ENCODE assay signal across 17 cellular contexts in genomic region chr1:247228133-247228532, GRCh38. TPM values are rescaled to one million over a fixed set of nuclear protein-coding genes. Genes with fewer than 3 reads are reported as not detected.
DNase-seq lines count a peak whose midpoint lies in the region; ATAC-seq and TF ChIP-seq lines count a peak whose summit lies in the region.
"Had no signal": no experiment of that assay in that cellular context is flagged by ENCODE, and none has a peak within 500 bp of the region (broad histone marks: within the 10 kb centered on the region; RNA-seq: fewer than 3 reads in every experiment).

No MANE protein-coding gene starts in this region.

- H4K20me1 ChIP-seq in smooth muscle cell (ENCODE audit: low read depth): no peaks in the 10 kb centered on the region
- H4K20me1 ChIP-seq in PC-3 (ENCODE audit: low read length): no peaks in the 10 kb centered on the region

- H3F3A ChIP-seq in smooth muscle cell (ENCODE audit: low read depth) (no peaks in the 10 kb centered on the region), PC-3 (ENCODE audit: low read length, unreplicated experiment) (no peaks in the 10 kb centered on the region)

- H3K9me3 ChIP-seq in smooth muscle cell (replicated peaks; ENCODE audit: low read depth): no peaks in the 10 kb centered on the region
- peaks cover 13% of the 10 kb centered on the region; the same call in 1 of the 2 replicates for H3K9me3 ChIP-seq in PC-3 (ENCODE audit: low read length)

- 71% methylated on average over 3 of the region's 3 CpGs for WGBS in smooth muscle cell (ENCODE audit: low lambda C conversion rate)

- H3K79me2 ChIP-seq in smooth muscle cell (ENCODE audit: low read depth) (no peaks in the 10 kb centered on the region), PC-3 (ENCODE audit: low read length) (no peaks in the 10 kb centered on the region)

- no peaks in the 10 kb centered on the region for H3K9me2 ChIP-seq in PC-3 (replicated peaks; ENCODE audit: low read length)

- POLR2A ChIA-PET in PC-3 (lab: Charles Lee; ENCODE audit: unreplicated experiment): no interaction called here

- H3K9ac ChIP-seq in smooth muscle cell (ENCODE audit: low read depth): no peak overlapping the region
- no peak overlapping the region for H3K9ac ChIP-seq in PC-3 (ENCODE audit: low read length)

- DNase-seq in NCI-H1092 treated with DMSO at 0.1 percent for 48 hours (lab: John Stamatoyannopoulos, UW) (peak; percentile 9), NCI-H1092 (lab: John Stamatoyannopoulos, UW) (no peak), HT-29 (ENCODE audit: low spot score) (peak; percentile 9), SW480 (ENCODE audit: low spot score) (peak; percentile 3), lung microvascular endothelial cell (ENCODE audit: low read depth in 2 of 2) (peak; percentile 34 to 55), islet precursor cell (no peak), smooth muscle cell (lab: John Stamatoyannopoulos, UW; ENCODE audit: unreplicated experiment) (no peak), PC-3 (no peak)
- DNase-seq: DMS79 treated with DMSO at 0.1 percent for 48 hours; effector CD4-positive, alpha-beta T cell; naive thymus-derived CD4-positive, alpha-beta T cell; NCI-H226; stimulated activated CD4-positive, alpha-beta T cell treated with anti-CD3 and anti-CD28 coated beads, Interleukin-1b, Interleukin-23, amount 100 ng/mL, for 48 hours; stimulated activated CD8-positive, alpha-beta memory T cell treated with anti-CD3 and anti-CD28 coated beads, Interleukin-4, amount 100 ng/mL, for 48 hours had no signal

- intact Hi-C loops in PC-3 (cut with micrococcal nuclease): no loop called here

- CTCF ChIA-PET in PC-3 (lab: Charles Lee): no interaction called here

- TF ChIP-seq CTCF in smooth muscle cell (IDR thresholded peaks at IDR 0.05; ENCODE audit: borderline replicate concordance, insufficient read depth, poor library complexity, severe bottlenecking) (no peak), PC-3 (conservative IDR thresholded peaks at IDR 0.05; ENCODE audit: low read depth, low read length) (no peak; the same call in 1 of the 2 replicates)

- no peaks in the 10 kb centered on the region for H3K27me3 ChIP-seq in smooth muscle cell (ENCODE audit: low read depth)
- H3K27me3 ChIP-seq in PC-3 (ENCODE audit: low read length): no peaks in the 10 kb centered on the region
- H3K27me3 ChIP-seq: tibial nerve had no signal

- H3K4me2 ChIP-seq in smooth muscle cell (no peak overlapping the region), PC-3 (ENCODE audit: low read length) (no peak overlapping the region)

- H3K27ac ChIP-seq in smooth muscle cell (ENCODE audit: low read depth): no peak overlapping the region
- H3K27ac ChIP-seq in PC-3 (ENCODE audit: low read length): no peak overlapping the region
- H3K27ac ChIP-seq: tibial nerve had no signal

- H3K4me1 ChIP-seq in smooth muscle cell (ENCODE audit: low read depth) (no peaks in the 10 kb centered on the region), PC-3 (ENCODE audit: insufficient read depth, low read length) (no peaks in the 10 kb centered on the region)
- H3K4me1 ChIP-seq: tibial nerve had no signal

- no peak for ATAC-seq in PC-3
- ATAC-seq: naive thymus-derived CD4-positive, alpha-beta T cell had no signal

- H3K4me3 ChIP-seq in smooth muscle cell (no peak overlapping the region), PC-3 (ENCODE audit: low read length) (no peak overlapping the region)
- H3K4me3 ChIP-seq: tibial nerve had no signal

- no peak overlapping the region for H2AFZ ChIP-seq in smooth muscle cell (ENCODE audit: low read depth)
- H2AFZ ChIP-seq in PC-3 (ENCODE audit: low read length): no peak overlapping the region

- no peaks in the 10 kb centered on the region for H3K36me3 ChIP-seq in smooth muscle cell (ENCODE audit: low read depth)
- H3K36me3 ChIP-seq in PC-3 (ENCODE audit: low read depth, low read length): no peaks in the 10 kb centered on the region; the same call in 1 of the 2 replicates
- H3K36me3 ChIP-seq: tibial nerve had no signal

- no TSS peak for BruUV-seq in PC-3 (replicated peaks; lab: Mats Ljungman, UMichigan)

RNA-seq across cellular contexts. Expression of gene VN1R5, which starts 27.7 kb away (rescaled TPM):
- total RNA-seq in HT-29 (2014; rRNA removed; shearing (Covaris generic)): not detected in 2 replicates
- total RNA-seq in lung microvascular endothelial cell (not detected in 2 replicates), smooth muscle cell (not detected in 2 replicates), PC-3 (2014; rRNA removed) (not detected in 2 replicates)
- polyA plus RNA-seq in smooth muscle cell: not detected in 2 replicates
- total RNA-seq: activated T-helper 1 cell treated with anti-CD3 and anti-CD28 coated beads, Interleukin-12 subunit alpha, Interleukin-12 subunit beta, Interleukin-2, Interleukin-4 antibody, amounts not matched to agents 30 ng/mL and 10 ng/mL and 1 ng/mL, durations not matched to agents 14 hours and 24 hours and 36 hours; glomerular endothelial cell; naive thymus-derived CD4-positive, alpha-beta T cell; tibial nerve had no signal
- polyA plus RNA-seq: naive thymus-derived CD4-positive, alpha-beta T cell had no signal

RNA-seq across cellular contexts. Expression of gene ZNF124, which starts 56.3 kb away (rescaled TPM):
- total RNA-seq in HT-29 (2014; rRNA removed; shearing (Covaris generic)): 6.4 and 8.0 TPM in 2 replicates
- total RNA-seq in lung microvascular endothelial cell (48.4 and 59.3 TPM in 2 replicates), smooth muscle cell (47.2 and 70.3 TPM in 2 replicates), PC-3 (2014; rRNA removed) (19.9 and 22.2 TPM in 2 replicates)
- 4.2 and 6.3 TPM in 2 replicates for polyA plus RNA-seq in smooth muscle cell

Comparison
In these comparisons a context has a peak if more than half of its experiments do, and no peak if none do; other contexts are left out.
1. DNase-seq: peak in NCI-H1092 treated with DMSO at 0.1 percent for 48 hours (single experiment), HT-29 (single experiment), SW480 (single experiment) and lung microvascular endothelial cell (2 of 2); none in NCI-H1092 (single experiment), islet precursor cell (single experiment), smooth muscle cell (single experiment) and PC-3 (single experiment).